ENCODE assay signal across 1 cellular context in genomic region chr19:556611-557382, GRCh38.
TF ChIP-seq lines count a peak whose summit lies in the region.

No MANE protein-coding gene starts in this region.

TF ChIP-seq in HepG2, 621 proteins besides CTCF, POLR2A, EP300 and RAD21 (continued from another document and continues in another):
- TF ChIP-seq ZBED4 (CRISPR knock-in tag; IDR thresholded peaks at IDR 0.05; ENCODE audit: borderline replicate concordance): no peak
- TF ChIP-seq PATZ1 (CRISPR knock-in tag; IDR thresholded peaks at IDR 0.05): no peak
- TF ChIP-seq ZNF20 (CRISPR knock-in tag; IDR thresholded peaks at IDR 0.05): no peak
- no peak for TF ChIP-seq ZSCAN9 (CRISPR knock-in tag; IDR thresholded peaks at IDR 0.05; ENCODE audit: borderline replicate concordance)
- no peak for TF ChIP-seq PTBP1 (IDR thresholded peaks at IDR 0.05; ENCODE audit: low read depth, low read length, poor library complexity, severe bottlenecking)
- TF ChIP-seq TBX3 (IDR thresholded peaks at IDR 0.05; ENCODE audit: borderline replicate concordance): no peak
- TF ChIP-seq REXO4 (CRISPR knock-in tag; IDR thresholded peaks at IDR 0.05; ENCODE audit: borderline replicate concordance): no peak
- TF ChIP-seq ZBTB43 (CRISPR knock-in tag; conservative IDR thresholded peaks at IDR 0.05): no peak
- no peak for TF ChIP-seq ZNF747 (CRISPR knock-in tag; IDR thresholded peaks at IDR 0.05; ENCODE audit: borderline replicate concordance)
- no peak for TF ChIP-seq MAFG (CRISPR knock-in tag; IDR thresholded peaks at IDR 0.05)
- no peak for TF ChIP-seq MLXIP (CRISPR knock-in tag; IDR thresholded peaks at IDR 0.05; ENCODE audit: borderline replicate concordance)
- no peak for TF ChIP-seq NFE2L2 (IDR thresholded peaks at IDR 0.05; ENCODE audit: low read length)
- TF ChIP-seq ARID2 (CRISPR knock-in tag; IDR thresholded peaks at IDR 0.05; ENCODE audit: borderline replicate concordance): no peak
- TF ChIP-seq HNF1B (CRISPR knock-in tag; IDR thresholded peaks at IDR 0.05): no peak
- no peak for TF ChIP-seq RORA (CRISPR knock-in tag; IDR thresholded peaks at IDR 0.05)
- no peak for TF ChIP-seq THAP9 (CRISPR knock-in tag; IDR thresholded peaks at IDR 0.05; ENCODE audit: borderline replicate concordance)
- TF ChIP-seq ZNF354B (CRISPR knock-in tag; IDR thresholded peaks at IDR 0.05): 0 out of 2 replicates have a peak, but pooled peaks have one; percentile 35
- TF ChIP-seq TIGD3 (CRISPR knock-in tag; IDR thresholded peaks at IDR 0.05; ENCODE audit: borderline replicate concordance): no peak
- no peak for TF ChIP-seq ZNF530 (CRISPR knock-in tag; IDR thresholded peaks at IDR 0.05; ENCODE audit: low read depth)
- TF ChIP-seq ZNF232 (CRISPR knock-in tag; IDR thresholded peaks at IDR 0.05; ENCODE audit: borderline replicate concordance): 0 out of 2 replicates have a peak, but pooled peaks have one; percentile 45
- no peak for TF ChIP-seq IRF2 (CRISPR knock-in tag; IDR thresholded peaks at IDR 0.05)
- no peak for TF ChIP-seq POGK (CRISPR knock-in tag; conservative IDR thresholded peaks at IDR 0.05)
- TF ChIP-seq ARNTL (CRISPR knock-in tag; IDR thresholded peaks at IDR 0.05): no peak
- no peak for TF ChIP-seq LRRFIP1 (CRISPR knock-in tag; conservative IDR thresholded peaks at IDR 0.05)
- TF ChIP-seq ASH2L (IDR thresholded peaks at IDR 0.05; ENCODE audit: insufficient read length, low read depth, low read length): no peak
- no peak for TF ChIP-seq MEIS1 (CRISPR knock-in tag; IDR thresholded peaks at IDR 0.05; ENCODE audit: borderline replicate concordance)
- TF ChIP-seq RFXANK (CRISPR knock-in tag; IDR thresholded peaks at IDR 0.05): no peak
- TF ChIP-seq ZBTB25 (CRISPR knock-in tag; IDR thresholded peaks at IDR 0.05): no peak
- TF ChIP-seq HDAC2 (CRISPR knock-in tag; IDR thresholded peaks at IDR 0.05): no peak
